1 cellular context compared by ENCODE assay signal in the genomic region with DNA sequence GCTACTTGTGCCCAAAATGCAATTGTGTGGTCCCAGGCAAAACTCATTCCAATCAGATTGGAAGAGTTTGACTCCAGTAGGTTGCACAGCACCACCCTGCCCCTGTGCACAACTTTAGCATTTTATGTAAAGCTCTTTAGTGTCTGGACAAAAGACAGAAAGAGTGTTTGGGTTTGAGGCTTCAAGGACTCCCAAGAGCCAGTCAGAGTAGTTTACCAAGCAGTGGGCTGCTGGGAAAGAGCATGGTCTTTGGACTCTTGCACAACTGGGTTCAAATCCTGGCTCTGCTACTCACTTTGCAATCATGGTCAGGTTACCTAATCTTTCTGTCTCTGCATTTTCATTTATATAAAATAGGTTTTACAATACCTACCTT.
TF ChIP-seq lines count a peak whose summit lies in the region.

No MANE protein-coding gene starts in this region.

TF ChIP-seq in HepG2, 621 proteins besides CTCF, POLR2A, EP300 and RAD21 (continued from another document and continues in another):
- TF ChIP-seq, protein P1, sequence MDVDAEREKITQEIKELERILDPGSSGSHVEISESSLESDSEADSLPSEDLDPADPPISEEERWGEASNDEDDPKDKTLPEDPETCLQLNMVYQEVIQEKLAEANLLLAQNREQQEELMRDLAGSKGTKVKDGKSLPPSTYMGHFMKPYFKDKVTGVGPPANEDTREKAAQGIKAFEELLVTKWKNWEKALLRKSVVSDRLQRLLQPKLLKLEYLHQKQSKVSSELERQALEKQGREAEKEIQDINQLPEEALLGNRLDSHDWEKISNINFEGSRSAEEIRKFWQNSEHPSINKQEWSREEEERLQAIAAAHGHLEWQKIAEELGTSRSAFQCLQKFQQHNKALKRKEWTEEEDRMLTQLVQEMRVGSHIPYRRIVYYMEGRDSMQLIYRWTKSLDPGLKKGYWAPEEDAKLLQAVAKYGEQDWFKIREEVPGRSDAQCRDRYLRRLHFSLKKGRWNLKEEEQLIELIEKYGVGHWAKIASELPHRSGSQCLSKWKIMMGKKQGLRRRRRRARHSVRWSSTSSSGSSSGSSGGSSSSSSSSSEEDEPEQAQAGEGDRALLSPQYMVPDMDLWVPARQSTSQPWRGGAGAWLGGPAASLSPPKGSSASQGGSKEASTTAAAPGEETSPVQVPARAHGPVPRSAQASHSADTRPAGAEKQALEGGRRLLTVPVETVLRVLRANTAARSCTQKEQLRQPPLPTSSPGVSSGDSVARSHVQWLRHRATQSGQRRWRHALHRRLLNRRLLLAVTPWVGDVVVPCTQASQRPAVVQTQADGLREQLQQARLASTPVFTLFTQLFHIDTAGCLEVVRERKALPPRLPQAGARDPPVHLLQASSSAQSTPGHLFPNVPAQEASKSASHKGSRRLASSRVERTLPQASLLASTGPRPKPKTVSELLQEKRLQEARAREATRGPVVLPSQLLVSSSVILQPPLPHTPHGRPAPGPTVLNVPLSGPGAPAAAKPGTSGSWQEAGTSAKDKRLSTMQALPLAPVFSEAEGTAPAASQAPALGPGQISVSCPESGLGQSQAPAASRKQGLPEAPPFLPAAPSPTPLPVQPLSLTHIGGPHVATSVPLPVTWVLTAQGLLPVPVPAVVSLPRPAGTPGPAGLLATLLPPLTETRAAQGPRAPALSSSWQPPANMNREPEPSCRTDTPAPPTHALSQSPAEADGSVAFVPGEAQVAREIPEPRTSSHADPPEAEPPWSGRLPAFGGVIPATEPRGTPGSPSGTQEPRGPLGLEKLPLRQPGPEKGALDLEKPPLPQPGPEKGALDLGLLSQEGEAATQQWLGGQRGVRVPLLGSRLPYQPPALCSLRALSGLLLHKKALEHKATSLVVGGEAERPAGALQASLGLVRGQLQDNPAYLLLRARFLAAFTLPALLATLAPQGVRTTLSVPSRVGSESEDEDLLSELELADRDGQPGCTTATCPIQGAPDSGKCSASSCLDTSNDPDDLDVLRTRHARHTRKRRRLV (CRISPR knock-in tag; IDR thresholded peaks at IDR 0.05), result peak; percentile 43; the same call in 1 of the 2 replicates
- TF ChIP-seq SIX4 (CRISPR knock-in tag; IDR thresholded peaks at IDR 0.05), result peak; percentile 27; the same call in 1 of the 2 replicates
- no peak for TF ChIP-seq ZNF572 (CRISPR knock-in tag; IDR thresholded peaks at IDR 0.05)
- TF ChIP-seq, protein P2, sequence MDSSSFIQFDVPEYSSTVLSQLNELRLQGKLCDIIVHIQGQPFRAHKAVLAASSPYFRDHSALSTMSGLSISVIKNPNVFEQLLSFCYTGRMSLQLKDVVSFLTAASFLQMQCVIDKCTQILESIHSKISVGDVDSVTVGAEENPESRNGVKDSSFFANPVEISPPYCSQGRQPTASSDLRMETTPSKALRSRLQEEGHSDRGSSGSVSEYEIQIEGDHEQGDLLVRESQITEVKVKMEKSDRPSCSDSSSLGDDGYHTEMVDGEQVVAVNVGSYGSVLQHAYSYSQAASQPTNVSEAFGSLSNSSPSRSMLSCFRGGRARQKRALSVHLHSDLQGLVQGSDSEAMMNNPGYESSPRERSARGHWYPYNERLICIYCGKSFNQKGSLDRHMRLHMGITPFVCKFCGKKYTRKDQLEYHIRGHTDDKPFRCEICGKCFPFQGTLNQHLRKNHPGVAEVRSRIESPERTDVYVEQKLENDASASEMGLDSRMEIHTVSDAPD (CRISPR knock-in tag; IDR thresholded peaks at IDR 0.05), result no peak
- no peak for TF ChIP-seq KLF6 (CRISPR knock-in tag; IDR thresholded peaks at IDR 0.05)
- no peak for TF ChIP-seq TCF12 (IDR thresholded peaks at IDR 0.05)
- no peak for TF ChIP-seq TCF12 (CRISPR knock-in tag; IDR thresholded peaks at IDR 0.05)
- TF ChIP-seq, protein P3, sequence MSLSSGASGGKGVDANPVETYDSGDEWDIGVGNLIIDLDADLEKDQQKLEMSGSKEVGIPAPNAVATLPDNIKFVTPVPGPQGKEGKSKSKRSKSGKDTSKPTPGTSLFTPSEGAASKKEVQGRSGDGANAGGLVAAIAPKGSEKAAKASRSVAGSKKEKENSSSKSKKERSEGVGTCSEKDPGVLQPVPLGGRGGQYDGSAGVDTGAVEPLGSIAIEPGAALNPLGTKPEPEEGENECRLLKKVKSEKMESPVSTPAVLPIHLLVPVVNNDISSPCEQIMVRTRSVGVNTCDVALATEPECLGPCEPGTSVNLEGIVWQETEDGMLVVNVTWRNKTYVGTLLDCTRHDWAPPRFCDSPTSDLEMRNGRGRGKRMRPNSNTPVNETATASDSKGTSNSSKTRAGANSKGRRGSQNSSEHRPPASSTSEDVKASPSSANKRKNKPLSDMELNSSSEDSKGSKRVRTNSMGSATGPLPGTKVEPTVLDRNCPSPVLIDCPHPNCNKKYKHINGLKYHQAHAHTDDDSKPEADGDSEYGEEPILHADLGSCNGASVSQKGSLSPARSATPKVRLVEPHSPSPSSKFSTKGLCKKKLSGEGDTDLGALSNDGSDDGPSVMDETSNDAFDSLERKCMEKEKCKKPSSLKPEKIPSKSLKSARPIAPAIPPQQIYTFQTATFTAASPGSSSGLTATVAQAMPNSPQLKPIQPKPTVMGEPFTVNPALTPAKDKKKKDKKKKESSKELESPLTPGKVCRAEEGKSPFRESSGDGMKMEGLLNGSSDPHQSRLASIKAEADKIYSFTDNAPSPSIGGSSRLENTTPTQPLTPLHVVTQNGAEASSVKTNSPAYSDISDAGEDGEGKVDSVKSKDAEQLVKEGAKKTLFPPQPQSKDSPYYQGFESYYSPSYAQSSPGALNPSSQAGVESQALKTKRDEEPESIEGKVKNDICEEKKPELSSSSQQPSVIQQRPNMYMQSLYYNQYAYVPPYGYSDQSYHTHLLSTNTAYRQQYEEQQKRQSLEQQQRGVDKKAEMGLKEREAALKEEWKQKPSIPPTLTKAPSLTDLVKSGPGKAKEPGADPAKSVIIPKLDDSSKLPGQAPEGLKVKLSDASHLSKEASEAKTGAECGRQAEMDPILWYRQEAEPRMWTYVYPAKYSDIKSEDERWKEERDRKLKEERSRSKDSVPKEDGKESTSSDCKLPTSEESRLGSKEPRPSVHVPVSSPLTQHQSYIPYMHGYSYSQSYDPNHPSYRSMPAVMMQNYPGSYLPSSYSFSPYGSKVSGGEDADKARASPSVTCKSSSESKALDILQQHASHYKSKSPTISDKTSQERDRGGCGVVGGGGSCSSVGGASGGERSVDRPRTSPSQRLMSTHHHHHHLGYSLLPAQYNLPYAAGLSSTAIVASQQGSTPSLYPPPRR (CRISPR knock-in tag; IDR thresholded peaks at IDR 0.05; ENCODE audit: borderline replicate concordance), result peak; percentile 41; the same call in 1 of the 2 replicates
- no peak for TF ChIP-seq ARNT2 (CRISPR knock-in tag; IDR thresholded peaks at IDR 0.05; ENCODE audit: low read depth)
- no peak for TF ChIP-seq KLF9 (CRISPR knock-in tag; IDR thresholded peaks at IDR 0.05; ENCODE audit: low read depth)
- TF ChIP-seq TEAD2 (CRISPR knock-in tag; IDR thresholded peaks at IDR 0.05), result no peak
- peak; percentile 55; the same call in 1 of the 2 replicates for TF ChIP-seq CREM (IDR thresholded peaks at IDR 0.05)
- no peak for TF ChIP-seq CREM (CRISPR knock-in tag; IDR thresholded peaks at IDR 0.05)
- peak; percentile 60 for TF ChIP-seq TBL1XR1 (IDR thresholded peaks at IDR 0.05; ENCODE audit: borderline replicate concordance, low read length, partially characterized antibody)
- no peak; the same call in 1 of the 2 replicates for TF ChIP-seq CHD4 (IDR thresholded peaks at IDR 0.05; ENCODE audit: borderline replicate concordance, low read length)
- TF ChIP-seq ZNF256 (CRISPR knock-in tag; conservative IDR thresholded peaks at IDR 0.05), result no peak
- TF ChIP-seq ZXDC (CRISPR knock-in tag; IDR thresholded peaks at IDR 0.05), result no peak
- TF ChIP-seq ATAD3A (CRISPR knock-in tag; IDR thresholded peaks at IDR 0.05), result no peak
- TF ChIP-seq RARA (CRISPR knock-in tag; IDR thresholded peaks at IDR 0.05), result peak; percentile 86
- TF ChIP-seq ZNF329 (CRISPR knock-in tag; IDR thresholded peaks at IDR 0.05; ENCODE audit: low read depth), result no peak
- TF ChIP-seq NKX3-1 (CRISPR knock-in tag; IDR thresholded peaks at IDR 0.05), result no peak
- TF ChIP-seq FOXJ3 (CRISPR knock-in tag; IDR thresholded peaks at IDR 0.05; ENCODE audit: borderline replicate concordance), result peak; percentile 77; the same call in 1 of the 2 replicates
- no peak for TF ChIP-seq CHD2 (IDR thresholded peaks at IDR 0.05; ENCODE audit: low read depth, low read length)
- peak; percentile 68; the same call in 1 of the 2 replicates for TF ChIP-seq HDAC1 (CRISPR knock-in tag; IDR thresholded peaks at IDR 0.05)
- TF ChIP-seq, protein P4, sequence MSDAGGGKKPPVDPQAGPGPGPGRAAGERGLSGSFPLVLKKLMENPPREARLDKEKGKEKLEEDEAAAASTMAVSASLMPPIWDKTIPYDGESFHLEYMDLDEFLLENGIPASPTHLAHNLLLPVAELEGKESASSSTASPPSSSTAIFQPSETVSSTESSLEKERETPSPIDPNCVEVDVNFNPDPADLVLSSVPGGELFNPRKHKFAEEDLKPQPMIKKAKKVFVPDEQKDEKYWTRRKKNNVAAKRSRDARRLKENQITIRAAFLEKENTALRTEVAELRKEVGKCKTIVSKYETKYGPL (CRISPR knock-in tag; IDR thresholded peaks at IDR 0.05), result peak; percentile 58; the same call in 1 of the 2 replicates
- no peak for TF ChIP-seq ZNF101 (CRISPR knock-in tag; IDR thresholded peaks at IDR 0.05; ENCODE audit: borderline replicate concordance, low read depth)
- TF ChIP-seq FOSL2 (CRISPR knock-in tag; IDR thresholded peaks at IDR 0.05), result peak; percentile 75
- TF ChIP-seq CHCHD3 (CRISPR knock-in tag; IDR thresholded peaks at IDR 0.05), result no peak
- TF ChIP-seq MAF1 (CRISPR knock-in tag; IDR thresholded peaks at IDR 0.05; ENCODE audit: borderline replicate concordance), result no peak
- TF ChIP-seq DNMT1 (CRISPR knock-in tag; IDR thresholded peaks at IDR 0.05), result no peak
- TF ChIP-seq GATA4 (IDR thresholded peaks at IDR 0.05; ENCODE audit: borderline replicate concordance, low read depth), result no peak
- no peak for TF ChIP-seq FOXA1 (IDR thresholded peaks at IDR 0.05)
- TF ChIP-seq FOXA1 (CRISPR knock-in tag; IDR thresholded peaks at IDR 0.05), result peak; percentile 52
- TF ChIP-seq XRCC5 (optimal IDR thresholded peaks at IDR 0.05; ENCODE audit: low read length), result peak; percentile 6
- TF ChIP-seq ATF1 (CRISPR knock-in tag; IDR thresholded peaks at IDR 0.05), result 0 out of 2 replicates have a peak, but pooled peaks have one; percentile 42
- TF ChIP-seq REPIN1 (CRISPR knock-in tag; IDR thresholded peaks at IDR 0.05; ENCODE audit: borderline replicate concordance, low read depth), result peak; percentile 67; the same call in 1 of the 2 replicates
- TF ChIP-seq TAF15 (IDR thresholded peaks at IDR 0.05; ENCODE audit: low read depth, low read length, poor library complexity, severe bottlenecking), result no peak
- no peak for TF ChIP-seq KDM2A (CRISPR knock-in tag; IDR thresholded peaks at IDR 0.05; ENCODE audit: borderline replicate concordance, low read depth)
- TF ChIP-seq CBFB (CRISPR knock-in tag; IDR thresholded peaks at IDR 0.05), result no peak
- peak; percentile 63; the same call in 1 of the 2 replicates for TF ChIP-seq ESRRA (CRISPR knock-in tag; IDR thresholded peaks at IDR 0.05; ENCODE audit: low read depth)
- no peak for TF ChIP-seq SRSF9 (IDR thresholded peaks at IDR 0.05; ENCODE audit: borderline replicate concordance, insufficient read depth, low read depth, low read length, poor library complexity, severe bottlenecking)
- TF ChIP-seq ARHGAP35 (CRISPR knock-in tag; IDR thresholded peaks at IDR 0.05; ENCODE audit: borderline replicate concordance), result no peak
- TF ChIP-seq JUND (CRISPR knock-in tag; IDR thresholded peaks at IDR 0.05), result no peak
- TF ChIP-seq, protein P5, sequence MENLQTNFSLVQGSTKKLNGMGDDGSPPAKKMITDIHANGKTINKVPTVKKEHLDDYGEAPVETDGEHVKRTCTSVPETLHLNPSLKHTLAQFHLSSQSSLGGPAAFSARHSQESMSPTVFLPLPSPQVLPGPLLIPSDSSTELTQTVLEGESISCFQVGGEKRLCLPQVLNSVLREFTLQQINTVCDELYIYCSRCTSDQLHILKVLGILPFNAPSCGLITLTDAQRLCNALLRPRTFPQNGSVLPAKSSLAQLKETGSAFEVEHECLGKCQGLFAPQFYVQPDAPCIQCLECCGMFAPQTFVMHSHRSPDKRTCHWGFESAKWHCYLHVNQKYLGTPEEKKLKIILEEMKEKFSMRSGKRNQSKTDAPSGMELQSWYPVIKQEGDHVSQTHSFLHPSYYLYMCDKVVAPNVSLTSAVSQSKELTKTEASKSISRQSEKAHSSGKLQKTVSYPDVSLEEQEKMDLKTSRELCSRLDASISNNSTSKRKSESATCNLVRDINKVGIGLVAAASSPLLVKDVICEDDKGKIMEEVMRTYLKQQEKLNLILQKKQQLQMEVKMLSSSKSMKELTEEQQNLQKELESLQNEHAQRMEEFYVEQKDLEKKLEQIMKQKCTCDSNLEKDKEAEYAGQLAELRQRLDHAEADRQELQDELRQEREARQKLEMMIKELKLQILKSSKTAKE (CRISPR knock-in tag; IDR thresholded peaks at IDR 0.05; ENCODE audit: borderline replicate concordance), result no peak; the same call in 1 of the 2 replicates
- no peak for TF ChIP-seq PAWR (CRISPR knock-in tag; IDR thresholded peaks at IDR 0.05; ENCODE audit: borderline replicate concordance)
- TF ChIP-seq ZNF652 (CRISPR knock-in tag; IDR thresholded peaks at IDR 0.05; ENCODE audit: borderline replicate concordance, low read depth), result 0 out of 2 replicates have a peak, but pooled peaks have one; percentile 31
- TF ChIP-seq POGZ (CRISPR knock-in tag; IDR thresholded peaks at IDR 0.05), result peak; percentile 82
- TF ChIP-seq ZNF484 (CRISPR knock-in tag; IDR thresholded peaks at IDR 0.05; ENCODE audit: borderline replicate concordance, low read depth), result no peak
- peak; percentile 69; the same call in 1 of the 2 replicates for TF ChIP-seq SALL1 (CRISPR knock-in tag; IDR thresholded peaks at IDR 0.05)
- TF ChIP-seq ZMAT3 (CRISPR knock-in tag; conservative IDR thresholded peaks at IDR 0.05), result 0 out of 2 replicates have a peak, but pooled peaks have one; percentile 55
- no peak for TF ChIP-seq ZNF747 (CRISPR knock-in tag; IDR thresholded peaks at IDR 0.05; ENCODE audit: borderline replicate concordance)
- no peak for TF ChIP-seq MAFG (CRISPR knock-in tag; IDR thresholded peaks at IDR 0.05)
- no peak for TF ChIP-seq SMAD3 (CRISPR knock-in tag; IDR thresholded peaks at IDR 0.05)
- TF ChIP-seq MED8 (CRISPR knock-in tag; IDR thresholded peaks at IDR 0.05; ENCODE audit: insufficient replicate concordance), result no peak
- TF ChIP-seq SMYD3 (CRISPR knock-in tag; IDR thresholded peaks at IDR 0.05), result 0 out of 2 replicates have a peak, but pooled peaks have one; percentile 36
